Comparison of ENCODE assay signal across 9 cellular contexts in the genomic region with DNA sequence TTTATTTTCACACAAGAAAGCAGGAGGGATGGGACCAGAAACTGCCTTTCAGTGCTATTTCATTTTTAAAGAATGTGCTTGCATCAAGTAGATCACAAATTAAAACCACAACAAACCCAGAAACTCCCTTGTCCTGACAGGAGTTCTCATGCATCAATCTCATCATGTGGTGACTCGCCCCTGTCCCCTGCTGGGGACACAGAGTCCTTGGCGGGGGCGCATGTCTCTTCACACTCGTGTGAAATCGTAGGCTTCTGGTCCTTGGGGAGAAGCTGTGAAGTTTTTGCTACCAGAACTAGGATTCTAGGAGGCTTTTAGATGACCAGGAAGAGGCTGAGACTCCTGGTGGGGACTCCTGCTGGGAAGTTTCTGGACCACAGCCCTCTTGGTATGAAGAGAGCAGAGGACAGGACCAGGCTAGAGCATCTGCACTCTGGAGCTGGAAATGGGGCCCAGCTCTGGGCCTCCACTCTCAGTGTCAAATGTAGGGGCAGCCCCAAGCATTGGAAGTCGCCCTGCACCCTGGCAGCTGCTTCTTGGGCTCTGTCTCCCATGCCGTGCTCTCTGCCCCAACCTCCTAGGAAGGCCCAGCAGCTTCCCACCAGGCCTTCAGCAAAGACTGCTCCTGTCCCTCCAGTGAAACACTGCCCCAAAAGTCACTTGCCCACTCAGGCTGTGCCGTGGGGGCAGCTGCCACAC. TPM values are rescaled to one million over a fixed set of nuclear protein-coding genes. Genes with fewer than 3 reads are reported as not detected.
DNase-seq lines count a peak whose midpoint lies in the region; ATAC-seq, FAIRE-seq and TF ChIP-seq lines count a peak whose summit lies in the region.
"Had no signal": no experiment of that assay in that cellular context is flagged by ENCODE, and none has a peak within 500 bp of the region (broad histone marks: within the 10 kb centered on the region; RNA-seq: fewer than 3 reads in every experiment).

No MANE protein-coding gene starts in this region.

- no peaks in the 10 kb centered on the region for H3K36me3 ChIP-seq in K562 (ENCODE audit: control insufficient read depth, insufficient read depth, low read length)
- no peaks in the 10 kb centered on the region for H3K36me3 ChIP-seq in prostate gland
- no peaks in the 10 kb centered on the region for H3K36me3 ChIP-seq in MM.1S (replicated peaks; ENCODE audit: insufficient read depth, low read length)

- no peak overlapping the region for H3K27ac ChIP-seq in K562 (ENCODE audit: extremely low read depth, low read depth, low read length)
- H3K27ac ChIP-seq in prostate gland: no peak overlapping the region
- no peak overlapping the region for H3K27ac ChIP-seq in MM.1S (ENCODE audit: low read length)

- no peaks in the 10 kb centered on the region for H3K9me2 ChIP-seq in MM.1S (replicated peaks; ENCODE audit: insufficient read depth, low read length)

- peaks cover 2 to 8% (median 8%) of the 10 kb centered on the region in 3 donors for H3K27me3 Mint-ChIP-seq in CD14-positive monocyte (ENCODE audit: low read depth in 3 of 3)

- no peaks in the 10 kb centered on the region for H3F3A ChIP-seq in MM.1S (ENCODE audit: insufficient read depth, low read length)

- H3K9me3 ChIP-seq in K562 (replicated peaks; ENCODE audit: control insufficient read depth, insufficient read depth, low read depth, low read length) (no peaks in the 10 kb centered on the region), prostate gland (no peaks in the 10 kb centered on the region), MM.1S (replicated peaks; ENCODE audit: insufficient read depth, low read length) (no peaks in the 10 kb centered on the region)

- TF ChIP-seq CTCF in GM10248 (IDR thresholded peaks at IDR 0.05; ENCODE audit: control extremely low read depth, extremely low read depth, low read depth, missing control alignments) (peak; percentile 26), K562 (IDR thresholded peaks at IDR 0.05 in 2 of 3, conservative IDR thresholded peaks at IDR 0.05 in 1 of 3; ENCODE audit: insufficient read depth in 2 of 3, low read depth in 1 of 3, low read length in 3 of 3) (peak in 1 of 3 experiments; percentile 37; a peak in 1 of 6 replicates), prostate gland (IDR thresholded peaks at IDR 0.05) (no peak), MM.1S (IDR thresholded peaks at IDR 0.05; ENCODE audit: low read length) (no peak), CD14-positive monocyte (IDR thresholded peaks at IDR 0.05) (no peak)

- BruUV-seq in K562 (replicated peaks; lab: Mats Ljungman, UMichigan): no TSS peak

- DNase-seq in GM10248 (ENCODE audit: extremely low spot score) (peak; percentile 41), HEK293T (ENCODE audit: extremely low spot score) (peak; percentile 22), K562 (ENCODE audit: extremely low read depth in 1 of 4, low spot score in 3 of 4) (no peak), prostate gland (ENCODE audit: low spot score) (peak; percentile 2), MM.1S (no peak), CD14-positive monocyte (ENCODE audit: low spot score) (no peak)
- DNase-seq in activated effector memory CD4-positive, alpha-beta T cell treated with anti-CD3 and anti-CD28 coated beads, Interleukin-2, amount 50 U/mL, for 16 hours: no peak
- DNase-seq: kidney, T-cell had no signal

- H3K9me1 ChIP-seq in K562 (ENCODE audit: control insufficient read depth, insufficient read depth, low read length): no peaks in the 10 kb centered on the region

- peaks cover 0 to 3% (median 2%) of the 10 kb centered on the region in 7 donors for H3K9me3 Mint-ChIP-seq in CD14-positive monocyte

- in situ Hi-C loops in K562 (cut with MboI): no loop called here

- POLR2A ChIA-PET in GM10248 (lab: Yijun Ruan, JAX) (no interaction called here), HEK293T (lab: Yijun Ruan, JAX) (interaction anchor here (0.8 kb wide), 1 partner anchor 14 kb away, joined by 3 read pairs; no protein-coding TSS in a partner anchor), K562 (lab: Yijun Ruan, JAX) (interaction anchor here (0.6 to 0.8 kb wide), 3 partner anchors 13 to 393 kb away, joined by 3 to 4 read pairs (median 3); no protein-coding TSS in a partner anchor)

- CTCF ChIA-PET in GM10248 (lab: Yijun Ruan, JAX): interaction anchor here (0.9 to 2.1 kb wide), 4 partner anchors 9 to 245 kb away, joined by 3 to 7 read pairs (median 4); partner anchors contain the start of gene OPN4
- CTCF ChIA-PET in HEK293T (lab: Yijun Ruan, JAX): interaction anchor here (1.8 kb wide), 1 partner anchor 316 kb away, joined by 4 read pairs; no protein-coding TSS in a partner anchor
- CTCF ChIA-PET in K562 (lab: Yijun Ruan, JAX; ENCODE audit: low intra/inter-chr PET ratio): no interaction called here

- H3K4me3 ChIP-seq in K562 (no peak overlapping the region), prostate gland (no peak overlapping the region), MM.1S (ENCODE audit: low read length) (no peak overlapping the region)

- ATAC-seq in K562: peak; percentile 55; the same call in 1 of the 3 replicates
- ATAC-seq: T-cell had no signal

- intact Hi-C loops in K562 (cut with micrococcal nuclease): no loop called here
- intact Hi-C loops in prostate gland (cut with DNase I): no loop called here
- intact Hi-C loops in CD14-positive monocyte (cut with micrococcal nuclease): no loop called here

- no peaks in the 10 kb centered on the region for H3K79me2 ChIP-seq in K562 (ENCODE audit: control insufficient read depth, insufficient read depth, low read length)
- no peaks in the 10 kb centered on the region for H3K79me2 ChIP-seq in MM.1S (ENCODE audit: low read length)

- H3K36me3 Mint-ChIP-seq in CD14-positive monocyte: no peaks in the 10 kb centered on the region

- H3K27ac Mint-ChIP-seq in CD14-positive monocyte: no peak overlapping the region
- H3K27ac Mint-ChIP-seq: T-cell had no signal

- no peak overlapping the region for H3K4me2 ChIP-seq in K562 (ENCODE audit: insufficient read depth, low read length)
- no peak overlapping the region for H3K4me2 ChIP-seq in MM.1S (ENCODE audit: low read depth, low read length)

- no peak for FAIRE-seq in K562 (lab: Jason Lieb, UNC)
- FAIRE-seq: kidney had no signal

- H3K4me1 Mint-ChIP-seq in CD14-positive monocyte: no peaks in the 10 kb centered on the region

- WGBS in K562 (ENCODE audit: insufficient coverage, low coverage, missing lambda C conversion rate): 0% methylated on average over 5 of the region's 8 CpGs
- 67% methylated on average over 8 of the region's 8 CpGs for WGBS in prostate gland

- peaks cover 0 to 23% of the 10 kb centered on the region in 2 experiments; a peak in 2 of 5 replicates for H3K27me3 ChIP-seq in K562 (ENCODE audit: control insufficient read depth in 2 of 2, insufficient read depth in 2 of 2, low read length in 2 of 2)
- H3K27me3 ChIP-seq in prostate gland (replicated peaks; ENCODE audit: insufficient read depth): no peaks in the 10 kb centered on the region
- no peaks in the 10 kb centered on the region; the same call in 1 of the 2 replicates for H3K27me3 ChIP-seq in MM.1S (replicated peaks; ENCODE audit: insufficient read depth, low read length)

- H3K4me1 ChIP-seq in K562 (replicated peaks in 1 of 2; ENCODE audit: control insufficient read depth in 2 of 2, insufficient read depth in 2 of 2, low read length in 2 of 2) (no peaks in the 10 kb centered on the region; a peak in 1 of 5 replicates), prostate gland (replicated peaks) (peaks cover 6% of the 10 kb centered on the region), MM.1S (ENCODE audit: low read length) (peaks cover 3% of the 10 kb centered on the region; the same call in 1 of the 2 replicates)

- TF ChIP-seq POLR2A in K562 (conservative IDR thresholded peaks at IDR 0.05): no peak
- no peak for TF ChIP-seq POLR2A in prostate gland (IDR thresholded peaks at IDR 0.05)

- no peak overlapping the region for H3K9ac ChIP-seq in K562 (ENCODE audit: insufficient read depth in 1 of 2, low read depth in 2 of 2, low read length in 2 of 2)
- no peak overlapping the region for H3K9ac ChIP-seq in MM.1S (ENCODE audit: low read length)

- H4K20me1 ChIP-seq in K562 (replicated peaks; ENCODE audit: control insufficient read depth, insufficient read depth, low read length): no peaks in the 10 kb centered on the region
- no peaks in the 10 kb centered on the region for H4K20me1 ChIP-seq in MM.1S (ENCODE audit: insufficient read depth, low read length)

- 0 out of 4 replicates have a peak, but pooled peaks of 1 of the 2 experiments have one; percentile 8 for TF ChIP-seq RAD21 in K562 (CRISPR knock-in tag; conservative IDR thresholded peaks at IDR 0.05 in 1 of 2, IDR thresholded peaks at IDR 0.05 in 1 of 2)

- no peak overlapping the region for H2AFZ ChIP-seq in K562 (ENCODE audit: low read depth, low read length)
- no peak overlapping the region for H2AFZ ChIP-seq in MM.1S (ENCODE audit: low read length)

- no peak for TF ChIP-seq EP300 in K562 (IDR thresholded peaks at IDR 0.05; ENCODE audit: low read length)

- H3K4me3 Mint-ChIP-seq in CD14-positive monocyte: no peak overlapping the region
- H3K4me3 Mint-ChIP-seq: T-cell had no signal

RNA-seq across cellular contexts. Expression of gene OPN4, which starts 9.8 kb away (rescaled TPM):
- not detected in 2 replicates for total RNA-seq in K562 (2011; cell fraction: chromatin; rRNA removed; ENCODE audit: low replicate concordance)
- not detected in 2 replicates for total RNA-seq in K562 (2011; cell fraction: nucleolus; rRNA removed)
- total RNA-seq in K562 (2011; cell fraction: nucleoplasm; rRNA removed): not detected in 2 replicates
- total RNA-seq in K562 (2014; rRNA removed) (not detected in 2 replicates), K562 (2014; rRNA removed; fragmentation: Illumina TruSeq; extraction: Trizol) (not detected in 2 replicates), K562 (2015; rRNA removed; fragmentation: Illumina TruSeq; extraction: Trizol) (not detected in 2 replicates), K562 (2021) (not detected in 2 replicates), prostate gland (not detected)
- polyA plus RNA-seq in K562 (2011; rRNA removed) (not detected in 2 replicates), K562 (2014; fragmentation: Illumina TruSeq; extraction: Trizol) (not detected in 2 replicates), K562 (2014; fragmentation: Nextera tagmentation; extraction: Ambion mirVana) (not detected), K562 (2014; rRNA removed) (not detected in 2 replicates), CD14-positive monocyte (not detected)
- polyA plus RNA-seq in K562 (2011; cell fraction: cytosol; rRNA removed): not detected in 2 replicates
- polyA plus RNA-seq in K562 (2011; cell fraction: nucleus; rRNA removed): not detected in 2 replicates
- polyA plus RNA-seq in K562 (2012): not detected in 2 replicates
- not detected in 2 replicates for polyA minus RNA-seq in K562 (2011; rRNA and poly(A)+ RNA removed)
- polyA minus RNA-seq in K562 (2011; cell fraction: cytosol; rRNA and poly(A)+ RNA removed): not detected in 2 replicates
- not detected in 2 replicates for polyA minus RNA-seq in K562 (2011; cell fraction: nucleus; rRNA and poly(A)+ RNA removed)
- total RNA-seq: kidney, T-cell had no signal

RNA-seq across cellular contexts. Expression of gene LDB3, which starts 23.8 kb away (rescaled TPM):
- not detected in 2 replicates for total RNA-seq in K562 (2011; cell fraction: chromatin; rRNA removed; ENCODE audit: low replicate concordance)
- total RNA-seq in K562 (2011; cell fraction: nucleolus; rRNA removed): not detected in 2 replicates
- total RNA-seq in K562 (2011; cell fraction: nucleoplasm; rRNA removed): not detected in 2 replicates
- total RNA-seq in K562 (2014; rRNA removed) (not detected in 2 replicates), K562 (2014; rRNA removed; fragmentation: Illumina TruSeq; extraction: Trizol) (not detected in 2 replicates), K562 (2015; rRNA removed; fragmentation: Illumina TruSeq; extraction: Trizol) (not detected in 2 replicates), K562 (2021) (not detected in 2 replicates), prostate gland (10 to 100 TPM; 10.8 to 13.0 TPM)
- polyA plus RNA-seq in K562 (2011; rRNA removed) (not detected in 2 replicates), K562 (2014; fragmentation: Illumina TruSeq; extraction: Trizol) (not detected in 2 replicates), K562 (2014; fragmentation: Nextera tagmentation; extraction: Ambion mirVana) (not detected), K562 (2014; rRNA removed) (0.03 TPM in 1 of 2 replicates, not detected in the other), CD14-positive monocyte (not detected)
- polyA plus RNA-seq in K562 (2011; cell fraction: cytosol; rRNA removed): 0.03 TPM in 1 of 2 replicates, not detected in the other
- not detected in 2 replicates for polyA plus RNA-seq in K562 (2011; cell fraction: nucleus; rRNA removed)
- 0.06 and 0.12 TPM in 2 replicates for polyA plus RNA-seq in K562 (2012)
- not detected in 2 replicates for polyA minus RNA-seq in K562 (2011; rRNA and poly(A)+ RNA removed)
- polyA minus RNA-seq in K562 (2011; cell fraction: cytosol; rRNA and poly(A)+ RNA removed): not detected in 2 replicates
- not detected in 2 replicates for polyA minus RNA-seq in K562 (2011; cell fraction: nucleus; rRNA and poly(A)+ RNA removed)

Comparison
In these comparisons a context has a peak if more than half of its experiments do, and no peak if none do; other contexts are left out.
1. DNase-seq: peak in GM10248 (single experiment), HEK293T (single experiment) and prostate gland (single experiment); none in K562 (0 of 4), MM.1S (single experiment), CD14-positive monocyte (single experiment) and activated effector memory CD4-positive, alpha-beta T cell treated with anti-CD3 and anti-CD28 coated beads, Interleukin-2, amount 50 U/mL, for 16 hours (single experiment).
2. RNA of gene LDB3, which starts 23.8 kb away (total RNA-seq): 10.8 to 13.0 TPM in prostate gland; not detected in K562; every median in the first group is over 10 times any median in the second.